ENCODE assay signal across 8 cellular contexts in the genomic region with DNA sequence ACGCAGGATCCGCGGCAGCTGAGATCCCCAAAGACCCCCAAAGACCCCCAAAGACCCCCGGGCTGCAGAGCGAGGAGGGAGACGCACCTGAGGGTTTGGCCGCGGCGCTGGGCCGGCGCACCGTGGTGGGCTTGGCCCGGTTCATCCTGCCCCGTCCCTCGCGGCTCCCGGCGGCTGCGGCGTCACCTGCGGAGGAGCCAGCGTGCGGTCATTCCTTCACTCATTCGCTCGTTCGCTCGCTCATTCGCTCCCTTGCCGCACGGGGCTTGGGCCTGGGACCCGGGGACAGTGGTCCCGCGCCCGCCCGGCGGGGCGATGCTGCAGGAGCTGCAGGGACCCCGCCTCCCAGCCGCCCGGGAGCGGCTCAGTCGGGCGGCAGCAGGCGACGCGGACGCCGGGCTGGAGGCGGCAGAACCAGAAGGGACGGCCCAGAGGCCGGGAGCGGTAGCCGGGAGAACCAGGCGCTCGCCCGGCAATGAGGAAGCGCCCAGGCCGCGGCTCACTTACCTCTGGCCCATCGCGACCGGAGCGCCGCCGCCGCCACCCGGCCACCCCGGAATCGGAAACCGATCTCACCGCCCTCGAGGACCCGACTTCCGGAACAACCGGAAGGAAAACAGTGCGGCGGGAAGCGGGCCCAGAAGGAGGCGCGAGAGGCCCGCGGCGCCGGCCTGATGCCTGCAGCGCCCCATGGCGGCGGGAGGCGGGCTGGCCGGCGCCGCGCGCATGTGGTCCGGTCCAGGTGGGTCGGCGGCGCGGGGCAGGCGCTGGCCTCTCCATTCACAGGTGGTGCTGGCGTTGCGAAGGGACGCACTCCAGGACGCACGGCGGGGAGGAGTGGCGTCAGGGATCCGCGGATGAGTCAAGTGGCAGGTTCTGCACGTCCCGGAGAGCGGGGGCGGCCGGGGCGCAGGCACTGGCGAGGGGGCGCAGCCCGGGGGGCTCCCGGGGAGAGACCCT. TPM values are rescaled to one million over a fixed set of nuclear protein-coding genes. Genes with fewer than 3 reads are reported as not detected.
A peak's percentile ranks its signal among the peaks of the same experiment; 100 is the strongest.
DNase-seq lines count a peak whose midpoint lies in the region; ATAC-seq lines count a peak whose summit lies in the region.

A gene with protein sequence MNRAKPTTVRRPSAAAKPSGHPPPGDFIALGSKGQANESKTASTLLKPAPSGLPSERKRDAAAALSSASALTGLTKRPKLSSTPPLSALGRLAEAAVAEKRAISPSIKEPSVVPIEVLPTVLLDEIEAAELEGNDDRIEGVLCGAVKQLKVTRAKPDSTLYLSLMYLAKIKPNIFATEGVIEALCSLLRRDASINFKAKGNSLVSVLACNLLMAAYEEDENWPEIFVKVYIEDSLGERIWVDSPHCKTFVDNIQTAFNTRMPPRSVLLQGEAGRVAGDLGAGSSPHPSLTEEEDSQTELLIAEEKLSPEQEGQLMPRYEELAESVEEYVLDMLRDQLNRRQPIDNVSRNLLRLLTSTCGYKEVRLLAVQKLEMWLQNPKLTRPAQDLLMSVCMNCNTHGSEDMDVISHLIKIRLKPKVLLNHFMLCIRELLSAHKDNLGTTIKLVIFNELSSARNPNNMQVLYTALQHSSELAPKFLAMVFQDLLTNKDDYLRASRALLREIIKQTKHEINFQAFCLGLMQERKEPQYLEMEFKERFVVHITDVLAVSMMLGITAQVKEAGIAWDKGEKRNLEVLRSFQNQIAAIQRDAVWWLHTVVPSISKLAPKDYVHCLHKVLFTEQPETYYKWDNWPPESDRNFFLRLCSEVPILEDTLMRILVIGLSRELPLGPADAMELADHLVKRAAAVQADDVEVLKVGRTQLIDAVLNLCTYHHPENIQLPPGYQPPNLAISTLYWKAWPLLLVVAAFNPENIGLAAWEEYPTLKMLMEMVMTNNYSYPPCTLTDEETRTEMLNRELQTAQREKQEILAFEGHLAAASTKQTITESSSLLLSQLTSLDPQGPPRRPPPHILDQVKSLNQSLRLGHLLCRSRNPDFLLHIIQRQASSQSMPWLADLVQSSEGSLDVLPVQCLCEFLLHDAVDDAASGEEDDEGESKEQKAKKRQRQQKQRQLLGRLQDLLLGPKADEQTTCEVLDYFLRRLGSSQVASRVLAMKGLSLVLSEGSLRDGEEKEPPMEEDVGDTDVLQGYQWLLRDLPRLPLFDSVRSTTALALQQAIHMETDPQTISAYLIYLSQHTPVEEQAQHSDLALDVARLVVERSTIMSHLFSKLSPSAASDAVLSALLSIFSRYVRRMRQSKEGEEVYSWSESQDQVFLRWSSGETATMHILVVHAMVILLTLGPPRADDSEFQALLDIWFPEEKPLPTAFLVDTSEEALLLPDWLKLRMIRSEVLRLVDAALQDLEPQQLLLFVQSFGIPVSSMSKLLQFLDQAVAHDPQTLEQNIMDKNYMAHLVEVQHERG (N-terminal part only) (minus strand): TSS at position 574 of the 960 bp plus-strand sequence. CDS start 429 bp downstream, at position 145.

- peaks cover 33% of the 10 kb centered on the region for H3K36me3 ChIP-seq in mesodermal cell (ENCODE audit: control insufficient read depth, insufficient read depth, low read length)

- peak; percentile 88 for DNase-seq in COLO829 (ENCODE audit: low spot score)
- peak; percentile 86 for DNase-seq in HT1080 (ENCODE audit: low read depth)
- peak; percentile 91 for DNase-seq in NOMO-1 treated with dmso at 0.1 percent for 144 hours (lab: John Stamatoyannopoulos, UW; ENCODE audit: unreplicated experiment)
- peak; percentile 93 for DNase-seq in activated CD8-positive, alpha-beta memory T cell treated with anti-CD3 and anti-CD28 coated beads, Interleukin-2, amount 10 ng/mL, durations not matched to agents 7 days and 5 days
- DNase-seq in stimulated activated CD8-positive, alpha-beta memory T cell treated with anti-CD3 and anti-CD28 coated beads, Interleukin-15, amount 100 ng/mL, for 4 hours (ENCODE audit: low read depth in 2 of 2) = peak; percentile 77 to 78

- peak within 1 kb of the TSS; percentile 79 for H3K27ac Mint-ChIP-seq in activated CD8-positive, alpha-beta memory T cell treated with anti-CD3 and anti-CD28 coated beads, Interleukin-2, amount 10 ng/mL, durations not matched to agents 7 days and 5 days

- peak; percentile 85 for ATAC-seq in GM19468 (IDR thresholded peaks at IDR 0.05; ENCODE audit: extremely low read depth, unreplicated experiment)
- ATAC-seq in activated CD8-positive, alpha-beta memory T cell treated with anti-CD3 and anti-CD28 coated beads, Interleukin-2, amount 10 ng/mL, durations not matched to agents 7 days and 5 days = peak; percentile 94

- in situ Hi-C loops in endometrial microvascular endothelial cells (cut with HindIII; ENCODE audit: inconsistent ontology term, low pct_unique_long_range_greater_than_20kb, low sequenced_read_pairs) = no loop called here

- 0 to 1% methylated on average over 93 to 98 of the region's 118 CpGs for WGBS in mesodermal cell (ENCODE audit: insufficient coverage in 2 of 2), 2 experiments

- peaks cover 39% of the 10 kb centered on the region for H3K4me1 Mint-ChIP-seq in activated CD8-positive, alpha-beta memory T cell treated with anti-CD3 and anti-CD28 coated beads, Interleukin-2, amount 10 ng/mL, durations not matched to agents 7 days and 5 days

- no peaks in the 10 kb centered on the region for H3K27me3 Mint-ChIP-seq in activated CD8-positive, alpha-beta memory T cell treated with anti-CD3 and anti-CD28 coated beads, Interleukin-2, amount 10 ng/mL, durations not matched to agents 7 days and 5 days

- peak within 1 kb of the TSS; percentile 85 for H3K4me3 Mint-ChIP-seq in activated CD8-positive, alpha-beta memory T cell treated with anti-CD3 and anti-CD28 coated beads, Interleukin-2, amount 10 ng/mL, durations not matched to agents 7 days and 5 days

- H3K27ac ChIP-seq in mesodermal cell (ENCODE audit: low read depth, low read length, severe bottlenecking) = peak within 1 kb of the TSS; percentile 23

- no peaks in the 10 kb centered on the region for H3K9me3 ChIP-seq in mesodermal cell (ENCODE audit: control insufficient read depth, low read length)

- no peaks in the 10 kb centered on the region for H3K9me3 Mint-ChIP-seq in activated CD8-positive, alpha-beta memory T cell treated with anti-CD3 and anti-CD28 coated beads, Interleukin-2, amount 10 ng/mL, durations not matched to agents 7 days and 5 days (ENCODE audit: low read depth)

- peak within 1 kb of the TSS; percentile 96 for H3K4me3 ChIP-seq in mesodermal cell (ENCODE audit: extremely low read depth, insufficient read depth, low read length, poor library complexity, severe bottlenecking)

- CTCF ChIA-PET in activated CD8-positive, alpha-beta memory T cell treated with anti-CD3 and anti-CD28 coated beads, Interleukin-2, amount 10 ng/mL, durations not matched to agents 7 days and 5 days (lab: Charles Lee) = interaction anchor here (0.8 to 1.6 kb wide), 4 partner anchors 9 to 312 kb away, joined by 3 to 8 read pairs (median 4); no protein-coding TSS in a partner anchor

- peaks cover 3% of the 10 kb centered on the region for H3K4me1 ChIP-seq in mesodermal cell (ENCODE audit: control insufficient read depth, insufficient read depth, low read length, poor library complexity, severe bottlenecking)

- H3K36me3 Mint-ChIP-seq in activated CD8-positive, alpha-beta memory T cell treated with anti-CD3 and anti-CD28 coated beads, Interleukin-2, amount 10 ng/mL, durations not matched to agents 7 days and 5 days = peaks cover 2% of the 10 kb centered on the region

RNA-seq across cellular contexts. Expression of the gene that starts here (rescaled TPM):
- 72.9 and 82.4 TPM in 2 replicates for total RNA-seq in HT1080 (2014; rRNA removed; shearing (Covaris generic))
- polyA plus RNA-seq in HT1080 (2015; cell fraction: cytosol; rRNA removed) = 67.3 and 78.0 TPM in 2 replicates
- 253 and 258 TPM in 2 replicates for polyA plus RNA-seq in HT1080 (2015; cell fraction: nucleus; rRNA removed)
- 100 to 1,000 TPM in 1 of 2 experiments, 10 to 100 TPM in 1; 97.5 to 102 TPM for total RNA-seq in activated CD8-positive, alpha-beta memory T cell treated with anti-CD3 and anti-CD28 coated beads, Interleukin-2, amount 10 ng/mL, durations not matched to agents 7 days and 5 days
- total RNA-seq in endometrial microvascular endothelial cells (ENCODE audit: inconsistent ontology term) = 70.4 TPM
- polyA plus RNA-seq in mesodermal cell (2013, experiment 1 of 2) = 71.6 TPM
- 53.3 TPM for polyA plus RNA-seq in mesodermal cell (2013, experiment 2 of 2)

Comparison
In these comparisons a context has a peak if more than half of its experiments do, and no peak if none do; other contexts are left out.
1. Peak in every context shown above with its lines: DNase-seq, ATAC-seq, H3K4me3 ChIP-seq and H3K27ac ChIP-seq.